Comparison of ENCODE assay signal across 11 cellular contexts in the genomic region with DNA sequence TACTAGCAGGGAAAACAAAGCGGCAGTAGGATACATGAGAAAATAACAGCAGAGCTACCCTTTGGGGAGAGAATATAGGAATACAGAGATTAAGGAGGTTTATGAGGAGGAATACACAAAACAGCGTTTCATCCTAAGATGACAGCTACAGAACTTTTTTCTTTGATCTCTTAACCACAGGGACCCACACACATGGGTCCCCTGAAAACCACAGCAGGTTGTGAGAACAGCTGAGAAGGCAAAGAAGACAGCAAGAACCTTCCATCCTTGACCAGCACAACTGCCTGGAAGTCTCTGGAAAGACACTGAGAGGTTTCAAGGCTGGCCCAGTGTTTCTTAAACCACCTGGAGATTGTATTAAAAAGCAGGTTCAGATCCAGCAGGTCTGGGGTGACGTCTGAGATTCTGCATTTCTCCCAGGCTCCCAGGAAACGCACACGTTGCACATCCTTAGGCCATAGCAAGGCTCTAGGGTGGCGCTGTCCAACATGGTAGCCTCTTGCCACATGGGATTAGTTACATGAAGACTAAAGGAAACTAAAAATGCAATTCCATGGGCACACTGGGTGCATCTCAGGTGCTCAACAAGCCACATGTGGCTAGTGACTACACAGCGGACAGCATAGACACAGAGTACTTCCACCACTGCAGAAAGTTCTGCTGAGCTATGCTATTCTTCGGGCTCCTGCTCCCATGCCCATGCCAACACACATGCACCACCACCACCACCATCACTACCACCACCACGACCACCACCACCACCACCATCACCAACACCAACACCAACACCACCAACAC.
A peak's percentile ranks its signal among the peaks of the same experiment; 100 is the strongest.
DNase-seq lines count a peak whose midpoint lies in the region; ATAC-seq, FAIRE-seq and TF ChIP-seq lines count a peak whose summit lies in the region.
"Had no signal": no experiment of that assay in that cellular context is flagged by ENCODE, and none has a peak within 500 bp of the region (broad histone marks: within the 10 kb centered on the region; RNA-seq: fewer than 3 reads in every experiment).

No MANE protein-coding gene starts in this region.

- no peak for TF ChIP-seq CTCF in stomach (IDR thresholded peaks at IDR 0.05)

- H3K4me3 Mint-ChIP-seq in activated T-helper 1 cell treated with anti-CD3 and anti-CD28 coated beads, Interleukin-12 subunit alpha, Interleukin-12 subunit beta, Interleukin-2, Interleukin-4 antibody, amounts not matched to agents 30 ng/mL and 10 ng/mL and 1 ng/mL, durations not matched to agents 14 hours and 24 hours and 36 hours = no peak overlapping the region

- H3K27me3 ChIP-seq in stomach = no peaks in the 10 kb centered on the region
- H3K27me3 ChIP-seq: tibial artery had no signal

- ATAC-seq in GM19455 (IDR thresholded peaks at IDR 0.05; ENCODE audit: unreplicated experiment) = peak; percentile 71
- peak; percentile 65 for ATAC-seq in HG02981 (IDR thresholded peaks at IDR 0.05; ENCODE audit: unreplicated experiment)

- DNase-seq in GM12891 (ENCODE audit: insufficient read length, low spot score) (peak; percentile 50), kidney glomerular epithelial cell (lab: John Stamatoyannopoulos, UW) (no peak), stomach (no peak)
- no peak for DNase-seq in activated T-helper 1 cell treated with anti-CD3 and anti-CD28 coated beads, Interleukin-12 subunit alpha, Interleukin-12 subunit beta, Interleukin-2, Interleukin-4 antibody, amounts not matched to agents 30 ng/mL and 10 ng/mL and 1 ng/mL, durations not matched to agents 14 hours and 24 hours and 36 hours (ENCODE audit: low spot score)
- no peak for DNase-seq in stimulated activated CD4-positive, alpha-beta T cell treated with anti-CD3 and anti-CD28 coated beads, Interleukin-1b, Interleukin-23, amount 100 ng/mL, for 48 hours
- DNase-seq in activated CD4-positive, alpha-beta T cell treated with anti-CD3 and anti-CD28 coated beads, Interleukin-2, amount 50 U/mL, for 48 hours = no peak
- DNase-seq: activated CD8-positive, alpha-beta memory T cell treated with anti-CD3 and anti-CD28 coated beads, Interleukin-2, amount 50 U/mL, for 4 hours; NCI-H69; tibial artery had no signal

- peaks cover 26% of the 10 kb centered on the region for H3K4me1 Mint-ChIP-seq in activated T-helper 1 cell treated with anti-CD3 and anti-CD28 coated beads, Interleukin-12 subunit alpha, Interleukin-12 subunit beta, Interleukin-2, Interleukin-4 antibody, amounts not matched to agents 30 ng/mL and 10 ng/mL and 1 ng/mL, durations not matched to agents 14 hours and 24 hours and 36 hours (ENCODE audit: low read depth)

- FAIRE-seq in GM12891 (lab: Jason Lieb, UNC) = peak; percentile 69

- peaks cover 3% of the 10 kb centered on the region for H3K9me3 Mint-ChIP-seq in activated T-helper 1 cell treated with anti-CD3 and anti-CD28 coated beads, Interleukin-12 subunit alpha, Interleukin-12 subunit beta, Interleukin-2, Interleukin-4 antibody, amounts not matched to agents 30 ng/mL and 10 ng/mL and 1 ng/mL, durations not matched to agents 14 hours and 24 hours and 36 hours

- no peaks in the 10 kb centered on the region for H3K27me3 Mint-ChIP-seq in activated T-helper 1 cell treated with anti-CD3 and anti-CD28 coated beads, Interleukin-12 subunit alpha, Interleukin-12 subunit beta, Interleukin-2, Interleukin-4 antibody, amounts not matched to agents 30 ng/mL and 10 ng/mL and 1 ng/mL, durations not matched to agents 14 hours and 24 hours and 36 hours (ENCODE audit: insufficient read depth)

- peak overlapping the region; percentile 61 for H3K27ac Mint-ChIP-seq in activated T-helper 1 cell treated with anti-CD3 and anti-CD28 coated beads, Interleukin-12 subunit alpha, Interleukin-12 subunit beta, Interleukin-2, Interleukin-4 antibody, amounts not matched to agents 30 ng/mL and 10 ng/mL and 1 ng/mL, durations not matched to agents 14 hours and 24 hours and 36 hours

- 88 to 93% (median 90%) methylated on average over 7 to 9 of the region's 9 CpGs for WGBS in stomach, 5 donors

- H3K36me3 Mint-ChIP-seq in activated T-helper 1 cell treated with anti-CD3 and anti-CD28 coated beads, Interleukin-12 subunit alpha, Interleukin-12 subunit beta, Interleukin-2, Interleukin-4 antibody, amounts not matched to agents 30 ng/mL and 10 ng/mL and 1 ng/mL, durations not matched to agents 14 hours and 24 hours and 36 hours (ENCODE audit: low read depth) = peaks cover 24% of the 10 kb centered on the region

- H3K4me1 ChIP-seq in stomach = peaks cover 0 to 34% (median 11%) of the 10 kb centered on the region in 4 donors

- H3K27ac ChIP-seq in stomach = no peak overlapping the region
- H3K27ac ChIP-seq: tibial artery had no signal

- H3K9me3 ChIP-seq in stomach = no peaks in the 10 kb centered on the region
- H3K9me3 ChIP-seq: tibial artery had no signal

- peaks cover 0 to 15% (median 4%) of the 10 kb centered on the region in 4 donors for H3K36me3 ChIP-seq in stomach
- H3K36me3 ChIP-seq: tibial artery had no signal

- no peak for TF ChIP-seq POLR2A in GM12891 (IDR thresholded peaks at IDR 0.05; ENCODE audit: low read depth, low read length)
- no peak for TF ChIP-seq POLR2A in stomach (IDR thresholded peaks at IDR 0.05)

- TF ChIP-seq EP300 in stomach (IDR thresholded peaks at IDR 0.05) = no peak

- no peak overlapping the region for H3K4me3 ChIP-seq in stomach
- H3K4me3 ChIP-seq: tibial artery had no signal

- intact Hi-C loops in activated T-helper 1 cell treated with anti-CD3 and anti-CD28 coated beads, Interleukin-12 subunit alpha, Interleukin-12 subunit beta, Interleukin-2, Interleukin-4 antibody, amounts not matched to agents 30 ng/mL and 10 ng/mL and 1 ng/mL, durations not matched to agents 14 hours and 24 hours and 36 hours (cut with micrococcal nuclease) = loop anchor here (2.0 kb wide), 2 partner anchors 20 to 48 kb away; no protein-coding TSS in a partner anchor
- intact Hi-C loops in stomach (cut with DNase I; ENCODE audit: low total_unique reads) = no loop called here

TF ChIP-seq in GM12891, 5 proteins besides CTCF, POLR2A, EP300 and RAD21:
- TF ChIP-seq POLR2AphosphoS5 (IDR thresholded peaks at IDR 0.05; ENCODE audit: low read depth, low read length) (no peak), POU2F2 (IDR thresholded peaks at IDR 0.05; ENCODE audit: low read depth, low read length) (peak; percentile 32; the same call in 1 of the 2 replicates)
